Comparison of ENCODE assay signal across 31 cellular contexts in the genomic region with DNA sequence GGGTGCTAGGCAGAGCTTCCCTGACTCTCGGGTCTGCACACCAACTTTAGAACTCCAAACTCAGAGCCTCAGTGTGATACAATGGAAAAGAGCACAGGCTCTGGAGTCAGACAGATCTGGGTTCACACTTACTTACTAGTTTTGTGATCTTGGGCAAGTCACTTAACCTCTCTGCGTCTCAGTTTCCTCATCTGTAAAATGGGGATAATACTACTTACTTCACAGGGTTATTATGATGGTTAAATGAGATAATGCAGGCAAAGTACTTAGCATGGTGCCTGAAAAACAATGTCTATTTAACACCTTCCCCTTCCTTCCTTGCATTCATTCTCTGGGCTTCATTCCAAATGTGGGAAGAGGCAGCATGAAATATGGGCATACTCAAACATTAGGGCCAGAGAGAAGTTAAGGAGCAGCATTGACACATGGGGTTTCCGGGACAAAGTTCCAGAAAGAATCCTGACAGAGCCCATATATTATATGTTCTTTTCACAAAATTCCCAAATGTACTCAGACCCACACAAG.
"Had no signal": no experiment of that assay in that cellular context is flagged by ENCODE, and none has a peak within 500 bp of the region (broad histone marks: within the 10 kb centered on the region; RNA-seq: fewer than 3 reads in every experiment).

No MANE protein-coding gene starts in this region.

- H3K9me3 ChIP-seq: body of pancreas, gastrocnemius medialis had no signal

- H3K27me3 ChIP-seq: body of pancreas, dorsolateral prefrontal cortex, esophagus muscularis mucosa, foreskin keratinocyte, gastrocnemius medialis, heart right ventricle had no signal

- H3K27ac ChIP-seq: body of pancreas, dorsolateral prefrontal cortex, esophagus muscularis mucosa, foreskin keratinocyte, gastrocnemius medialis, heart right ventricle had no signal

- DNase-seq: activated CD4-positive, alpha-beta memory T cell treated with anti-CD3 and anti-CD28 coated beads for 36 hours; activated CD4-positive, alpha-beta T cell treated with anti-CD3 and anti-CD28 coated beads for 36 hours; activated CD4-positive, alpha-beta T cell treated with anti-CD3 and anti-CD28 coated beads, Interleukin-2, amount 10 ng/mL, durations not matched to agents 24 days and 14 days; activated CD4-positive, CD25-positive, alpha-beta regulatory T cell; activated CD4-positive, CD25-positive, alpha-beta regulatory T cell treated with anti-CD3 and anti-CD28 coated beads, Interleukin-2, amount 50 U/mL, for 72 hours; activated CD8-positive, alpha-beta memory T cell treated with anti-CD3 and anti-CD28 coated beads, Interleukin-2, amount 10 ng/mL, durations not matched to agents 7 days and 5 days; activated CD8-positive, alpha-beta memory T cell treated with anti-CD3 and anti-CD28 coated beads, Interleukin-2, amount 50 U/mL, for 4 hours; activated CD8-positive, alpha-beta T cell treated with anti-CD3 and anti-CD28 coated beads, Interleukin-2, amount 10 ng/mL, durations not matched to agents 7 days and 5 days; activated effector memory CD4-positive, alpha-beta T cell treated with Interleukin-2 at 50 U/mL for 16 hours; activated gamma-delta T cell treated with Interleukin-2 at 50 U/mL for 16 hours; activated naive CD4-positive, alpha-beta T cell treated with anti-CD3 and anti-CD28 coated beads, Interleukin-2, amount 50 U/mL, for 16 hours; activated naive CD4-positive, alpha-beta T cell treated with Interleukin-2 at 50 U/mL for 16 hours; activated T-cell treated with anti-CD3 and anti-CD28 coated beads, Interleukin-2, amount 50 U/mL, for 24 hours; activated T-cell treated with anti-CD3 and anti-CD28 coated beads, Interleukin-2, amount 50 U/mL, for 72 hours; amniotic stem cell; aorta; body of pancreas; caudate nucleus; cortex of kidney; dorsolateral prefrontal cortex; effector memory CD4-positive, alpha-beta T cell; endodermal cell; erythroblast; foreskin keratinocyte; gastrocnemius medialis; heart right ventricle; T-helper 1 cell; T-helper 2 cell had no signal

- H3K27ac Mint-ChIP-seq: activated CD4-positive, alpha-beta memory T cell treated with anti-CD3 and anti-CD28 coated beads for 36 hours; activated CD4-positive, alpha-beta T cell treated with anti-CD3 and anti-CD28 coated beads for 36 hours; activated CD8-positive, alpha-beta memory T cell treated with anti-CD3 and anti-CD28 coated beads, Interleukin-2, amount 10 ng/mL, durations not matched to agents 7 days and 5 days; activated CD8-positive, alpha-beta T cell treated with anti-CD3 and anti-CD28 coated beads, Interleukin-2, amount 10 ng/mL, durations not matched to agents 7 days and 5 days; activated naive CD8-positive, alpha-beta T cell; activated T-cell treated with anti-CD3 and anti-CD28 coated beads, Interleukin-2, amount 50 U/mL, for 72 hours; endodermal cell had no signal

- ATAC-seq: activated CD4-positive, alpha-beta T cell treated with anti-CD3 and anti-CD28 coated beads for 36 hours; activated CD8-positive, alpha-beta memory T cell treated with anti-CD3 and anti-CD28 coated beads, Interleukin-2, amount 10 ng/mL, durations not matched to agents 7 days and 5 days; activated CD8-positive, alpha-beta T cell treated with anti-CD3 and anti-CD28 coated beads, Interleukin-2, amount 10 ng/mL, durations not matched to agents 7 days and 5 days; activated T-cell treated with anti-CD3 and anti-CD28 coated beads, Interleukin-2, amount 50 U/mL, for 72 hours; body of pancreas; foreskin keratinocyte; gastrocnemius medialis; heart right ventricle had no signal

- FAIRE-seq: colon had no signal

- H3K9me3 Mint-ChIP-seq: activated T-cell treated with anti-CD3 and anti-CD28 coated beads, Interleukin-2, amount 50 U/mL, for 72 hours had no signal

- H3K4me1 ChIP-seq: body of pancreas, foreskin keratinocyte had no signal

- H3K4me1 Mint-ChIP-seq: endodermal cell had no signal

- H3K27me3 Mint-ChIP-seq: activated CD4-positive, alpha-beta memory T cell treated with anti-CD3 and anti-CD28 coated beads for 36 hours; activated CD4-positive, alpha-beta T cell treated with anti-CD3 and anti-CD28 coated beads for 36 hours; activated CD4-positive, alpha-beta T cell treated with anti-CD3 and anti-CD28 coated beads, Interleukin-2, amount 10 ng/mL, durations not matched to agents 24 days and 14 days; activated CD8-positive, alpha-beta memory T cell treated with anti-CD3 and anti-CD28 coated beads, Interleukin-2, amount 10 ng/mL, durations not matched to agents 7 days and 5 days; activated naive CD8-positive, alpha-beta T cell; activated T-cell treated with anti-CD3 and anti-CD28 coated beads, Interleukin-2, amount 50 U/mL, for 24 hours had no signal

- H3K4me3 ChIP-seq: body of pancreas, dorsolateral prefrontal cortex, esophagus muscularis mucosa, gastrocnemius medialis, heart right ventricle had no signal

- H3K4me3 Mint-ChIP-seq: activated CD4-positive, alpha-beta memory T cell treated with anti-CD3 and anti-CD28 coated beads for 36 hours; activated CD4-positive, alpha-beta T cell treated with anti-CD3 and anti-CD28 coated beads for 36 hours; activated CD4-positive, alpha-beta T cell treated with anti-CD3 and anti-CD28 coated beads, Interleukin-2, amount 10 ng/mL, durations not matched to agents 24 days and 14 days; activated CD8-positive, alpha-beta memory T cell treated with anti-CD3 and anti-CD28 coated beads, Interleukin-2, amount 10 ng/mL, durations not matched to agents 7 days and 5 days; activated CD8-positive, alpha-beta T cell treated with anti-CD3 and anti-CD28 coated beads, Interleukin-2, amount 10 ng/mL, durations not matched to agents 7 days and 5 days; activated naive CD8-positive, alpha-beta T cell; activated T-cell treated with anti-CD3 and anti-CD28 coated beads, Interleukin-2, amount 50 U/mL, for 24 hours; activated T-cell treated with anti-CD3 and anti-CD28 coated beads, Interleukin-2, amount 50 U/mL, for 72 hours; endodermal cell had no signal
